In genomic region chr5:142547445-142548374, GRCh38 we compare ENCODE assay signal across 14 cellular contexts.
DNase-seq lines count a peak whose midpoint lies in the region; TF ChIP-seq lines count a peak whose summit lies in the region.
"Had no signal": no experiment of that assay in that cellular context is flagged by ENCODE, and none has a peak within 500 bp of the region (broad histone marks: within the 10 kb centered on the region; RNA-seq: fewer than 3 reads in every experiment).

No MANE protein-coding gene starts in this region.

- H3K9me3 Mint-ChIP-seq in nephron: no peaks in the 10 kb centered on the region
- H3K9me3 Mint-ChIP-seq: activated CD4-positive, alpha-beta T cell treated with anti-CD3 and anti-CD28 coated beads, Interleukin-2, amount 10 ng/mL, durations not matched to agents 24 days and 14 days; activated naive CD8-positive, alpha-beta T cell treated with anti-CD3 and anti-CD28 coated beads, Interleukin-2, amount 10 ng/mL, durations not matched to agents 7 days and 5 days; naive B cell; T-cell; WTC11 had no signal

- H3K27me3 Mint-ChIP-seq in nephron (ENCODE audit: low read depth): peaks cover 7% of the 10 kb centered on the region

- no peak for TF ChIP-seq CTCF in nephron (IDR thresholded peaks at IDR 0.05; ENCODE audit: unreplicated experiment in 3 of 3)

- in situ Hi-C loops in Caki2 (cut with HindIII; ENCODE audit: low pct_unique_long_range_greater_than_20kb, low sequenced_read_pairs) (loop anchor here (10.0 kb wide), 1 partner anchor 183 kb away; no protein-coding TSS in a partner anchor), KBM-7 (cut with MboI; ENCODE audit: low pct_unique_long_range_greater_than_20kb, low sequenced_read_pairs) (no loop called here)

- H3K27ac Mint-ChIP-seq in nephron: peak overlapping the region in 2 of 3 experiments; percentile 49 to 51
- H3K27ac Mint-ChIP-seq: activated CD4-positive, alpha-beta T cell treated with anti-CD3 and anti-CD28 coated beads, Interleukin-2, amount 10 ng/mL, durations not matched to agents 24 days and 14 days; activated naive CD8-positive, alpha-beta T cell treated with anti-CD3 and anti-CD28 coated beads, Interleukin-2, amount 10 ng/mL, durations not matched to agents 7 days and 5 days; naive B cell; T-cell had no signal

- H3K36me3 Mint-ChIP-seq in nephron (ENCODE audit: low read depth): no peaks in the 10 kb centered on the region
- H3K36me3 Mint-ChIP-seq: activated naive CD8-positive, alpha-beta T cell treated with anti-CD3 and anti-CD28 coated beads, Interleukin-2, amount 10 ng/mL, durations not matched to agents 7 days and 5 days; naive B cell; T-cell; WTC11 had no signal

- peak; percentile 47 for DNase-seq in Caki2 (ENCODE audit: low read depth)
- DNase-seq in KBM-7: peak; percentile 17
- peak; percentile 26 for DNase-seq in amniotic epithelial cell (ENCODE audit: low read depth)
- DNase-seq in hippocampal formation (lab: John Stamatoyannopoulos, UW): no peak
- DNase-seq in NCI-H1694 (lab: John Stamatoyannopoulos, UW): no peak
- DNase-seq in COR-L47 (lab: John Stamatoyannopoulos, UW): no peak
- DNase-seq: activated naive CD8-positive, alpha-beta T cell treated with anti-CD3 and anti-CD28 coated beads, Interleukin-2, amount 10 ng/mL, durations not matched to agents 7 days and 5 days; effector CD8-positive, alpha-beta T cell; naive B cell; stimulated activated CD4-positive, alpha-beta T cell treated with anti-CD3 and anti-CD28 coated beads, Interleukin-12 subunit alpha, Interleukin-12 subunit beta, amount 100 ng/mL, for 4 hours had no signal

- no peak overlapping the region for H3K4me3 Mint-ChIP-seq in nephron
- H3K4me3 Mint-ChIP-seq: activated CD4-positive, alpha-beta T cell treated with anti-CD3 and anti-CD28 coated beads, Interleukin-2, amount 10 ng/mL, durations not matched to agents 24 days and 14 days; activated naive CD8-positive, alpha-beta T cell treated with anti-CD3 and anti-CD28 coated beads, Interleukin-2, amount 10 ng/mL, durations not matched to agents 7 days and 5 days; T-cell; WTC11 had no signal

- peaks cover 61% of the 10 kb centered on the region for H3K4me1 Mint-ChIP-seq in nephron

Comparison
In these comparisons a context has a peak if more than half of its experiments do, and no peak if none do; other contexts are left out.
1. DNase-seq: peak in Caki2 (single experiment), KBM-7 (single experiment) and amniotic epithelial cell (single experiment); none in hippocampal formation (0 of 2), NCI-H1694 (single experiment) and COR-L47 (single experiment).